In genomic region chr2:189548686-189549439, GRCh38 we compare ENCODE assay signal across 13 cellular contexts. TPM values are rescaled to one million over a fixed set of nuclear protein-coding genes. Genes with fewer than 3 reads are reported as not detected.
DNase-seq lines count a peak whose midpoint lies in the region; ATAC-seq, FAIRE-seq and TF ChIP-seq lines count a peak whose summit lies in the region.
"Had no signal": no experiment of that assay in that cellular context is flagged by ENCODE, and none has a peak within 500 bp of the region (broad histone marks: within the 10 kb centered on the region; RNA-seq: fewer than 3 reads in every experiment).

No MANE protein-coding gene starts in this region.

- no peaks in the 10 kb centered on the region for H3K9me3 ChIP-seq in sigmoid colon

- ATAC-seq in GM19328 (IDR thresholded peaks at IDR 0.05; ENCODE audit: unreplicated experiment) = no peak
- ATAC-seq in activated T-helper 17 cell treated with anti-CD3 and anti-CD28 coated beads, Interleukin-2, amount 50 U/mL, for 72 hours (replicated peaks) = no peak

- TF ChIP-seq CTCF in MCF 10A (IDR thresholded peaks at IDR 0.05; ENCODE audit: unreplicated experiment) = no peak
- no peak for TF ChIP-seq CTCF in sigmoid colon (IDR thresholded peaks at IDR 0.05)

- H3K9me3 Mint-ChIP-seq in MCF 10A (ENCODE audit: unreplicated experiment) = no peaks in the 10 kb centered on the region
- no peaks in the 10 kb centered on the region for H3K9me3 Mint-ChIP-seq in activated T-helper 17 cell treated with anti-CD3 and anti-CD28 coated beads, Interleukin-2, amount 50 U/mL, for 72 hours
- H3K9me3 Mint-ChIP-seq: activated naive CD8-positive, alpha-beta T cell treated with anti-CD3 and anti-CD28 coated beads for 36 hours; neural crest cell had no signal

- no peak overlapping the region for H3K27ac Mint-ChIP-seq in MCF 10A (ENCODE audit: low read depth, unreplicated experiment)
- no peak overlapping the region for H3K27ac Mint-ChIP-seq in activated T-helper 17 cell treated with anti-CD3 and anti-CD28 coated beads, Interleukin-2, amount 50 U/mL, for 72 hours
- H3K27ac Mint-ChIP-seq: activated naive CD8-positive, alpha-beta T cell treated with anti-CD3 and anti-CD28 coated beads for 36 hours had no signal

- peaks cover 0 to 58% (median 40%) of the 10 kb centered on the region in 4 donors for H3K4me1 ChIP-seq in sigmoid colon

- H3K27me3 ChIP-seq in sigmoid colon = no peaks in the 10 kb centered on the region

- FAIRE-seq in islet of Langerhans (lab: Jason Lieb, UNC) = peak; percentile 75

- H3K27ac ChIP-seq in sigmoid colon = peak overlapping the region in 3 of 4 donors; percentile 30 to 65 (median 52)

- H3K36me3 ChIP-seq in sigmoid colon = no peaks in the 10 kb centered on the region

- no peak overlapping the region for H3K4me3 Mint-ChIP-seq in MCF 10A (ENCODE audit: unreplicated experiment)
- no peak overlapping the region for H3K4me3 Mint-ChIP-seq in activated T-helper 17 cell treated with anti-CD3 and anti-CD28 coated beads, Interleukin-2, amount 50 U/mL, for 72 hours
- H3K4me3 Mint-ChIP-seq: activated naive CD8-positive, alpha-beta T cell treated with anti-CD3 and anti-CD28 coated beads for 36 hours; neural crest cell had no signal

- POLR2A ChIA-PET in MCF 10A (lab: Yijun Ruan, JAX) = interaction anchor here (1.0 kb wide), 1 partner anchor 9 kb away, joined by 3 read pairs; no protein-coding TSS in a partner anchor

- no TSS peak for BruUV-seq in MCF 10A (replicated peaks; lab: Mats Ljungman, UMichigan)

- H3K36me3 Mint-ChIP-seq in MCF 10A (ENCODE audit: insufficient read depth, unreplicated experiment) = no peaks in the 10 kb centered on the region
- no peaks in the 10 kb centered on the region for H3K36me3 Mint-ChIP-seq in activated T-helper 17 cell treated with anti-CD3 and anti-CD28 coated beads, Interleukin-2, amount 50 U/mL, for 72 hours (ENCODE audit: low read depth)
- H3K36me3 Mint-ChIP-seq: activated naive CD8-positive, alpha-beta T cell treated with anti-CD3 and anti-CD28 coated beads for 36 hours had no signal

- no peak overlapping the region for H3K4me3 ChIP-seq in sigmoid colon

- TF ChIP-seq EP300 in sigmoid colon (IDR thresholded peaks at IDR 0.05) = no peak

- intact Hi-C loops in MCF 10A (cut with micrococcal nuclease) (no loop called here), sigmoid colon (cut with DNase I) (no loop called here)

- no peaks in the 10 kb centered on the region for H3K27me3 Mint-ChIP-seq in MCF 10A (ENCODE audit: insufficient read depth, unreplicated experiment)
- H3K27me3 Mint-ChIP-seq in activated T-helper 17 cell treated with anti-CD3 and anti-CD28 coated beads, Interleukin-2, amount 50 U/mL, for 72 hours = peaks cover 9% of the 10 kb centered on the region

- H3K4me1 Mint-ChIP-seq in MCF 10A (ENCODE audit: insufficient read depth, unreplicated experiment) = peaks cover 5% of the 10 kb centered on the region
- H3K4me1 Mint-ChIP-seq in activated T-helper 17 cell treated with anti-CD3 and anti-CD28 coated beads, Interleukin-2, amount 50 U/mL, for 72 hours = no peaks in the 10 kb centered on the region
- H3K4me1 Mint-ChIP-seq: neural crest cell had no signal

- CTCF ChIA-PET in MCF 10A (lab: Yijun Ruan, JAX) = interaction anchor here (1.0 to 1.1 kb wide), 2 partner anchors 9 to 12 kb away, joined by 3 read pairs; no protein-coding TSS in a partner anchor

- DNase-seq in DMS53 treated with DMSO at 0.1 percent for 48 hours (lab: John Stamatoyannopoulos, UW; ENCODE audit: unreplicated experiment) (peak; percentile 49), MCF 10A (ENCODE audit: unreplicated experiment) (peak; percentile 16), sigmoid colon (no peak), NCI-H2171 treated with DMSO at 0.1 percent for 48 hours (lab: John Stamatoyannopoulos, UW) (no peak)
- no peak for DNase-seq in stimulated activated CD4-positive, alpha-beta T cell treated with anti-CD3 and anti-CD28 coated beads, Interleukin-4, amount 100 ng/mL, for 4 hours
- DNase-seq: activated naive CD8-positive, alpha-beta T cell treated with anti-CD3 and anti-CD28 coated beads for 36 hours; effector CD8-positive, alpha-beta T cell; NCI-H2081 treated with DMSO at 0.1 percent for 48 hours; stimulated activated CD4-positive, alpha-beta T cell treated with anti-CD3 and anti-CD28 coated beads, Interleukin-4, amount 100 ng/mL, for 1 hour had no signal

- no peak for TF ChIP-seq POLR2A in sigmoid colon (IDR thresholded peaks at IDR 0.05)

- WGBS in sigmoid colon, 2 donors = 65 to 87% methylated on average over 2 of the region's 2 CpGs

RNA-seq across cellular contexts. Expression of gene SLC40A1, which starts 31.7 kb away (rescaled TPM):
- total RNA-seq in MCF 10A (2022) (0.15 TPM in 1 of 2 replicates, not detected in the other), sigmoid colon (10 to 100 TPM; 34.9 to 52.1 (median 46.9) TPM)
- 100 to 1,000 TPM in 2 of 3 donors, 10 to 100 TPM in 1; 87.3 to 280 (median 216) TPM for polyA plus RNA-seq in sigmoid colon
- total RNA-seq in activated T-helper 17 cell treated with anti-CD3 and anti-CD28 coated beads, Interleukin-2, amount 50 U/mL, for 72 hours = 1 to 10 TPM; 1.1 to 4.1 TPM

Comparison
In these comparisons a context has a peak if more than half of its experiments do, and no peak if none do; other contexts are left out.
1. DNase-seq: peak in DMS53 treated with DMSO at 0.1 percent for 48 hours (single experiment) and MCF 10A (single experiment); none in sigmoid colon (single experiment), stimulated activated CD4-positive, alpha-beta T cell treated with anti-CD3 and anti-CD28 coated beads, Interleukin-4, amount 100 ng/mL, for 4 hours (0 of 2) and NCI-H2171 treated with DMSO at 0.1 percent for 48 hours (single experiment).
2. RNA of gene SLC40A1, which starts 31.7 kb away (total RNA-seq): 34.9 to 52.1 TPM in sigmoid colon; 1.1 to 4.1 TPM in activated T-helper 17 cell treated with anti-CD3 and anti-CD28 coated beads, Interleukin-2, amount 50 U/mL, for 72 hours and 0.15 TPM in MCF 10A; every median in the first group is over 4 times any median in the second.